ENCODE assay signal across 11 cellular contexts in the genomic region with DNA sequence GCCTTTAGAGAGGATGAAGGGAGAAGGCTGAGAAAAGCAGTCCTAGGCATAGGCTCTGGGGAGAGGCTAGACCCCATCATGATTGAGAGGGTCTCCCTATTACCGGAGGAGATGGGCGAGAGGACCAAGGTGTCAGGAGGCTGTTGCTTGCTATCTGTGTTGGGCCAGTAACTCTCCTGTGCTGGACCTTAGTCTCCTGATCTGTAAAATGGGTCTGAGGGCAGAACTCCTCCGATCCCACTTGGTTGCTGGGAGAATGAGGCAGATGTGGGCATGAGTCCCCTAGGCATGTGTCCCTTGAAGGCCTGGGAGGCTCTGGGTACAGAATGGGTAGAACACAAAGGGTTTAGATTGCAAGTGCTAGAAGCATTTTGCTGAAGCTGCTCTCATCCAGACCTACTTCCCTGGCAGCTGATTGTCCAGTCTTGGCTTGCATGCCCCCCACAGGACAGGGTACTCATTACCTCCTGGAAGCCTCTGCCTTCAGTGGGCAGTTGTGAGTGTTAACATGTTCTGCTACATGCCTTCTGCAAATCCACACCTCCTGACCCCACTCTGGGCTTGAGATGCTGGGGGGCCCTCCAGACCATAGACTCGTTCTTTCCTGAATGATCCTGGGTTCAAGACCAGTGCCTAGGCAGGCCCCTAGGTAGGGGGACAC. TPM values are rescaled to one million over a fixed set of nuclear protein-coding genes. Genes with fewer than 3 reads are reported as not detected.
DNase-seq lines count a peak whose midpoint lies in the region; ATAC-seq and TF ChIP-seq lines count a peak whose summit lies in the region.
"Had no signal": no experiment of that assay in that cellular context is flagged by ENCODE, and none has a peak within 500 bp of the region (broad histone marks: within the 10 kb centered on the region; RNA-seq: fewer than 3 reads in every experiment).

No MANE protein-coding gene starts in this region.

- CTCF ChIA-PET in OCI-LY7 (lab: Charles Lee; ENCODE audit: unreplicated experiment) = no interaction called here

- DNase-seq in OCI-LY7 (ENCODE audit: low spot score) (no peak), esophagus squamous epithelium (lab: John Stamatoyannopoulos, UW) (no peak), trophoblast cell (no peak), KG1 (lab: John Stamatoyannopoulos, UW) (no peak), midbrain (lab: John Stamatoyannopoulos, UW) (no peak)
- DNase-seq: activated CD4-positive, alpha-beta T cell treated with anti-CD3 and anti-CD28 coated beads for 1 hour; activated naive CD8-positive, alpha-beta T cell treated with anti-CD3 and anti-CD28 coated beads for 36 hours; DMS79 had no signal

- H2AK5ac ChIP-seq in trophoblast cell (ENCODE audit: low read length) = no peak overlapping the region

- WGBS in esophagus squamous epithelium, 2 donors = 77 to 89% methylated on average over 3 to 4 of the region's 4 CpGs
- WGBS in trophoblast cell (ENCODE audit: extremely low coverage, insufficient coverage, insufficient read length) = no CpG with 5 or more reads among the region's 4 CpGs

- peak overlapping the region in 7 of 10 experiments; percentile 1 to 100 (median 88); a peak in 8 of 20 replicates for H3K4me3 ChIP-seq in BLaER1 treated with 17β-estradiol and CSF1 and Interleukin-3, amounts not matched to agents 10 nM and 100 nM
- H3K4me3 ChIP-seq in OCI-LY7 (ENCODE audit: low read depth, low read length, poor library complexity, severe bottlenecking) (no peak overlapping the region), esophagus squamous epithelium (peak overlapping the region in 3 of 4 donors; percentile 20 to 84 (median 84)), trophoblast cell (ENCODE audit: low read depth, low read length) (no peak overlapping the region)

- H3K9me2 ChIP-seq in OCI-LY7 (ENCODE audit: insufficient read depth, low read length) = no peaks in the 10 kb centered on the region

- H3K79me1 ChIP-seq in trophoblast cell (ENCODE audit: low read length) = peaks cover 28% of the 10 kb centered on the region

- ATAC-seq in HG03378 (IDR thresholded peaks at IDR 0.05; ENCODE audit: unreplicated experiment) = no peak
- ATAC-seq in GM21423 (IDR thresholded peaks at IDR 0.05; ENCODE audit: unreplicated experiment) = no peak

- H3K27me3 ChIP-seq in BLaER1 treated with 17β-estradiol and CSF1 and Interleukin-3, amounts not matched to agents 10 nM and 100 nM = peaks cover 0 to 3% (median 0%) of the 10 kb centered on the region in 11 experiments; a peak in 7 of 22 replicates
- H3K27me3 ChIP-seq in esophagus squamous epithelium (no peaks in the 10 kb centered on the region), trophoblast cell (ENCODE audit: insufficient read depth, low read length) (no peaks in the 10 kb centered on the region)

- no peak overlapping the region for H2BK5ac ChIP-seq in trophoblast cell (ENCODE audit: low read depth, low read length, poor library complexity)

- H3K4me1 ChIP-seq in BLaER1 treated with 17β-estradiol and CSF1 and Interleukin-3, amounts not matched to agents 10 nM and 100 nM = peaks cover 69 to 76% (median 73%) of the 10 kb centered on the region in 10 experiments
- H3K4me1 ChIP-seq in OCI-LY7 (ENCODE audit: insufficient read depth, low read length, poor library complexity, severe bottlenecking) = peaks cover 21% of the 10 kb centered on the region
- H3K4me1 ChIP-seq in esophagus squamous epithelium = peaks cover 61 to 74% (median 67%) of the 10 kb centered on the region in 3 donors
- H3K4me1 ChIP-seq in trophoblast cell (ENCODE audit: control insufficient read depth in 1 of 2, insufficient read depth in 2 of 2, low read length in 2 of 2) = peaks cover 51% of the 10 kb centered on the region in 2 experiments

- H4K8ac ChIP-seq in trophoblast cell (ENCODE audit: low read depth, low read length) = no peak overlapping the region

- peaks cover 0 to 9% (median 0%) of the 10 kb centered on the region in 11 experiments; a peak in 1 of 22 replicates for H3K36me3 ChIP-seq in BLaER1 treated with 17β-estradiol and CSF1 and Interleukin-3, amounts not matched to agents 10 nM and 100 nM
- H3K36me3 ChIP-seq in OCI-LY7 (ENCODE audit: insufficient read depth, low read length) = no peaks in the 10 kb centered on the region
- no peaks in the 10 kb centered on the region for H3K36me3 ChIP-seq in esophagus squamous epithelium
- peaks cover 0 to 11% of the 10 kb centered on the region in 2 experiments for H3K36me3 ChIP-seq in trophoblast cell (ENCODE audit: control insufficient read depth in 1 of 2, insufficient read depth in 2 of 2, low read length in 2 of 2)

- BruUV-seq in OCI-LY7 (replicated peaks; lab: Mats Ljungman, UMichigan) = no TSS peak

- H4K20me1 ChIP-seq in BLaER1 treated with 17β-estradiol and CSF1 and Interleukin-3, amounts not matched to agents 10 nM and 100 nM = peaks cover 81 to 91% (median 84%) of the 10 kb centered on the region in 11 experiments
- peaks cover 6% of the 10 kb centered on the region; the same call in 1 of the 2 replicates for H4K20me1 ChIP-seq in OCI-LY7 (ENCODE audit: insufficient read depth, low read length)

- peak overlapping the region in 8 of 11 experiments; percentile 7 to 94 (median 34); a peak in 6 of 22 replicates for H3K27ac ChIP-seq in BLaER1 treated with 17β-estradiol and CSF1 and Interleukin-3, amounts not matched to agents 10 nM and 100 nM
- H3K27ac ChIP-seq in OCI-LY7 (ENCODE audit: low read depth, low read length, poor library complexity, severe bottlenecking) (no peak overlapping the region), esophagus squamous epithelium (peak overlapping the region; percentile 97 to 100 (median 98)), trophoblast cell (ENCODE audit: low read depth, low read length) (no peak overlapping the region)

- H3K9ac ChIP-seq in BLaER1 treated with 17β-estradiol and CSF1 and Interleukin-3, amounts not matched to agents 10 nM and 100 nM = peak overlapping the region; percentile 21 to 97 (median 91); a peak in 18 of 22 replicates
- no peak overlapping the region for H3K9ac ChIP-seq in trophoblast cell (ENCODE audit: low read length)

- peak overlapping the region; percentile 98 for H3K4ac ChIP-seq in trophoblast cell (ENCODE audit: low read depth, low read length)

- no peak overlapping the region for H2BK12ac ChIP-seq in trophoblast cell (ENCODE audit: low read length)

- POLR2A ChIA-PET in OCI-LY7 (lab: Charles Lee) = no interaction called here

- H3K4me2 ChIP-seq in BLaER1 treated with 17β-estradiol and CSF1 and Interleukin-3, amounts not matched to agents 10 nM and 100 nM = peak overlapping the region; percentile 94 to 100 (median 98)
- H3K4me2 ChIP-seq in OCI-LY7 (ENCODE audit: low read length) (no peak overlapping the region), trophoblast cell (ENCODE audit: low read length) (peak overlapping the region; percentile 21)

- H2AFZ ChIP-seq in OCI-LY7 (ENCODE audit: low read length) (no peak overlapping the region), trophoblast cell (ENCODE audit: insufficient read depth, low read length, poor library complexity) (peak overlapping the region; percentile 45)

- H3K18ac ChIP-seq in trophoblast cell (ENCODE audit: low read length) = peak overlapping the region; percentile 30

- H4K91ac ChIP-seq in trophoblast cell (ENCODE audit: low read depth, low read length) = no peak overlapping the region

- H2BK120ac ChIP-seq in trophoblast cell (ENCODE audit: insufficient read depth, low read length, poor library complexity) = no peak overlapping the region

- TF ChIP-seq CTCF in OCI-LY7 (conservative IDR thresholded peaks at IDR 0.05; ENCODE audit: low read length) (0 out of 2 replicates have a peak, but pooled peaks have one; percentile 14), esophagus squamous epithelium (IDR thresholded peaks at IDR 0.05) (no peak)

- intact Hi-C loops in OCI-LY7 (cut with micrococcal nuclease; ENCODE audit: unreplicated experiment) = no loop called here
- intact Hi-C loops in esophagus squamous epithelium (cut with DNase I) = no loop called here

- H3K14ac ChIP-seq in trophoblast cell (ENCODE audit: low read length) = no peak overlapping the region

- H4K12ac ChIP-seq in trophoblast cell (ENCODE audit: low read depth, low read length) = no peak overlapping the region

- TF ChIP-seq POLR2A in esophagus squamous epithelium (IDR thresholded peaks at IDR 0.05) = no peak

- H3K9me3 ChIP-seq in BLaER1 treated with 17β-estradiol and CSF1 and Interleukin-3, amounts not matched to agents 10 nM and 100 nM (replicated peaks in 1 of 11) = no peaks in the 10 kb centered on the region
- H3K9me3 ChIP-seq in OCI-LY7 (ENCODE audit: low read length) (no peaks in the 10 kb centered on the region), esophagus squamous epithelium (no peaks in the 10 kb centered on the region), trophoblast cell (ENCODE audit: insufficient read depth, low read depth, low read length) (no peaks in the 10 kb centered on the region)

- H3K23ac ChIP-seq in trophoblast cell (ENCODE audit: low read length) = no peak overlapping the region

- H3K79me2 ChIP-seq in OCI-LY7 (ENCODE audit: insufficient read depth, low read depth, low read length) (no peaks in the 10 kb centered on the region), trophoblast cell (ENCODE audit: control insufficient read depth, insufficient read depth, low read length, poor library complexity) (peaks cover 78% of the 10 kb centered on the region)

RNA-seq across cellular contexts. Expression of gene ZMIZ1, which starts 4.4 kb away (rescaled TPM):
- total RNA-seq in OCI-LY7 (2014; rRNA removed; shearing (Covaris generic)) = 18.9 and 20.4 TPM in 2 replicates
- total RNA-seq in OCI-LY7 (2022) (58.3 and 66.9 TPM in 2 replicates), esophagus squamous epithelium (10 to 100 TPM; 28.2 to 79.5 (median 40.4) TPM)
- polyA plus RNA-seq in trophoblast cell (2013) = 52.4 and 54.3 TPM in 2 replicates

Comparison
In these comparisons a context has a peak if more than half of its experiments do, and no peak if none do; other contexts are left out.
1. H3K27ac ChIP-seq: peak in BLaER1 treated with 17β-estradiol and CSF1 and Interleukin-3, amounts not matched to agents 10 nM and 100 nM (8 of 11) and esophagus squamous epithelium (4 of 4); none in OCI-LY7 (single experiment) and trophoblast cell (single experiment).
2. H3K4me3 ChIP-seq: peak in BLaER1 treated with 17β-estradiol and CSF1 and Interleukin-3, amounts not matched to agents 10 nM and 100 nM (7 of 10) and esophagus squamous epithelium (3 of 4); none in OCI-LY7 (single experiment) and trophoblast cell (single experiment).